In the genomic region with DNA sequence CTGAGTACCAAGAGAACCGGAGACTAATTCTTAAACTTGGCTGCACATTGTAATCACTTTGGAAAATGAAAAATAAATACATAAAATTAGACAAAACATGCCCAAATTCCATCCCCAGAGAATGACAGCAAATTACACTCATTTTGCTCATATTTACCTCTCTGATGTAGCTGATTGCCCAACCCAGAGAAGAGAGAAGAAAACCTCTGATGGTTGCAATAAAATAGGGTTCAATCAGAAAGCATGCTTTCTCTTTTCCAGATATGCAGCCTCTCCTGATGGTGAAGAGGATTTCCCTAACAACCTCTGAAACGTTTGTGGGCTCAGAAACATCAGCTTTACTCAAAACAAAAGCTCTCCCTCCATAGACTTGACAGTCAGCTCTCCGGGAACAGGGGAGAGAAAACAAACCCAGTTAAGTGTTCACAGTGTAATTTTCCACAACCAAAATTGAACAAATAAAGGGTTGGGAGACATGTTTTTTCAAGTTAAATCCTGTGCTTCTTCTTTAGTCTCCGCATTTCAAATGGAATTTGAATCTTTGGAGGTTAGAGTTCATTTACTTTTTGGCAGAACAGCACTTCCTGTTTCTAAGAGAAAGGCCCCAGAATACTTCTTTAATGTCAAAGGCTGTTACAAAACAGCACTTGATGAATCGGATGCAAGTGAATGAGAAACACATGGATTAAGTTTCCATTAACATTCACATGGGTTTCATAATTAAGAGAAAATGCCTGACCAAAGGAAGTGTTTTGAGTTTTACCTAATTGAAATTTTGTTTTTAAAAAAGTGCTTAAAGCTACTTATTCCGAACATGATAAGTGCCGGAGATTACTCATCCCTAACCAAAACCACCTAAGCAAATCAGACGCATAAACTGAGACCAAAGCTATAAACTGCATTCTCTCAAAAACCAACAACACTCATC, we compare ENCODE assay signal across 12 cellular contexts.
DNase-seq lines count a peak whose midpoint lies in the region; ATAC-seq lines count a peak whose summit lies in the region.
"Had no signal": no experiment of that assay in that cellular context is flagged by ENCODE, and none has a peak within 500 bp of the region (broad histone marks: within the 10 kb centered on the region; RNA-seq: fewer than 3 reads in every experiment).

No MANE protein-coding gene starts in this region.

- H4K8ac ChIP-seq in neuronal stem cell (ENCODE audit: low read depth, low read length), result no peak overlapping the region

- H4K91ac ChIP-seq in neuronal stem cell (ENCODE audit: low read depth, low read length, poor library complexity), result no peak overlapping the region

- no peaks in the 10 kb centered on the region for H3K36me3 ChIP-seq in neuronal stem cell (replicated peaks in 1 of 2; ENCODE audit: control insufficient read depth in 2 of 2, insufficient read depth in 2 of 2, low read length in 2 of 2)

- peak overlapping the region; percentile 95 for H2AFZ ChIP-seq in neuronal stem cell (ENCODE audit: low read length)

- DNase-seq in AG08395 (ENCODE audit: low spot score), result peak; percentile 45
- DNase-seq in LHCN-M2 (ENCODE audit: low read depth), result peak; percentile 2
- DNase-seq in epidermal melanocyte (ENCODE audit: insufficient read length, low spot score), result peak; percentile 24
- no peak for DNase-seq in neuronal stem cell (ENCODE audit: low spot score)
- DNase-seq in dermis blood vessel endothelial cell, result no peak
- no peak for DNase-seq in midbrain (lab: John Stamatoyannopoulos, UW)
- DNase-seq in mucosa of gallbladder (ENCODE audit: low spot score), result no peak
- DNase-seq: activated naive CD4-positive, alpha-beta T cell treated with anti-CD3 and anti-CD28 coated beads for 36 hours; naive thymus-derived CD8-positive, alpha-beta T cell; NCI-H526 had no signal

- no peaks in the 10 kb centered on the region for H3K9me3 ChIP-seq in neuronal stem cell (replicated peaks in 1 of 2; ENCODE audit: control insufficient read depth in 2 of 2, insufficient read depth in 1 of 2, low read depth in 1 of 2, low read length in 2 of 2)

- no peak for ATAC-seq in GM18519 (IDR thresholded peaks at IDR 0.05; ENCODE audit: low FRiP score, unreplicated experiment)
- ATAC-seq: esophagus mucosa; naive thymus-derived CD8-positive, alpha-beta T cell had no signal

- H3K23ac ChIP-seq in neuronal stem cell (ENCODE audit: low read depth, low read length, poor library complexity), result no peak overlapping the region

- no peak overlapping the region for H2AK5ac ChIP-seq in neuronal stem cell (ENCODE audit: low read depth, low read length)

- no peak overlapping the region for H3K4me3 ChIP-seq in neuronal stem cell (ENCODE audit: low read length in 2 of 2)

- WGBS in neuronal stem cell (ENCODE audit: extremely low coverage in 2 of 2, insufficient read length in 2 of 2, insufficient replicate concordance in 1 of 2), 2 donors, result no CpG with 5 or more reads among the region's 8 CpGs

- no peak overlapping the region for H3K27ac ChIP-seq in neuronal stem cell (replicated peaks; ENCODE audit: low read length)

- H3K4me2 ChIP-seq in neuronal stem cell (ENCODE audit: insufficient read depth, low read length, poor library complexity, severe bottlenecking), result no peak overlapping the region

- no peak overlapping the region for H2BK12ac ChIP-seq in neuronal stem cell (ENCODE audit: low read length)

- peaks cover 0 to 10% of the 10 kb centered on the region in 2 donors for H3K4me1 ChIP-seq in neuronal stem cell (ENCODE audit: control insufficient read depth in 2 of 2, insufficient read depth in 1 of 2, low read depth in 1 of 2, low read length in 2 of 2)

- no peak overlapping the region for H3K14ac ChIP-seq in neuronal stem cell (ENCODE audit: low read length)

- H3K9ac ChIP-seq in neuronal stem cell (ENCODE audit: low read depth, low read length, poor library complexity), result no peak overlapping the region

- no peak overlapping the region for H3K4ac ChIP-seq in neuronal stem cell (ENCODE audit: low read length)

- H2BK120ac ChIP-seq in neuronal stem cell (ENCODE audit: low read depth, low read length), result no peak overlapping the region

- H3K18ac ChIP-seq in neuronal stem cell (ENCODE audit: low read length), result no peak overlapping the region

- H2BK5ac ChIP-seq in neuronal stem cell (ENCODE audit: low read length), result no peak overlapping the region

- H3K79me1 ChIP-seq in neuronal stem cell (ENCODE audit: low read depth, low read length), result no peaks in the 10 kb centered on the region

- no peak overlapping the region for H2BK15ac ChIP-seq in neuronal stem cell (ENCODE audit: low read length)

- no peaks in the 10 kb centered on the region for H3K27me3 ChIP-seq in neuronal stem cell (ENCODE audit: control insufficient read depth in 3 of 3, insufficient read depth in 3 of 3, low read depth in 1 of 3, low read length in 3 of 3)

Comparison
In these comparisons a context has a peak if more than half of its experiments do, and no peak if none do; other contexts are left out.
1. DNase-seq: peak in AG08395 (single experiment), LHCN-M2 (single experiment) and epidermal melanocyte (single experiment); none in neuronal stem cell (single experiment), dermis blood vessel endothelial cell (single experiment), midbrain (single experiment) and mucosa of gallbladder (single experiment).